32 cellular contexts compared by ENCODE assay signal in the genomic region with DNA sequence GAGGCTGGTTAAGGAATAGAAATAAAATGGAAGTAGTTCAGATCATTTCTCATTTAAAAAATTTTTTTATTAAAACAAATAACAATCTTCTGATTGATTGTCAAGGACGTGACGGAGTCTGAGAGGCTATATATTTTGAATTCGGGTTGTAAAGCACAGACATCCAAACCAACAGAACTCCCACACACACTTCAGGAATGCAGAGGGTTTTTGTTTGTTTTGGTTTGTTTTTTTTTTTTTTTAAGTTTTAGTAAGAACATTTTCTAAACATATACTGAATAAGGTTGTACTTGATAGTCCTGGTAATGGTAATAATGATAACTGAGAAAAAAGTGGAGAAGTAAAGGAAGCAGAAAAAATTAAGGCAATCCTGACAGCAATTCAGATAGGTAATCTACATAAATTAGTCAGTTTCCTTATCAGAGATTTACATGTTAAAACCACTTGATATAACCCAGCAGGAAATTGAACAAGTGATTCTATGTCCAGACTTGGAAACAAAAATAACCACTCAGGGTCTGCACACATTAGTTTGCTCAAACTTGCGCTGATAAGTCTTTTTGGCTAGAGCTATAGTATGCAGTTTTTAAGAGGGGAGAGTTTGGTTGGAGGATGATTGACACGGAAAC. TPM values are rescaled to one million over a fixed set of nuclear protein-coding genes. Genes with fewer than 3 reads are reported as not detected.
A peak's percentile ranks its signal among the peaks of the same experiment; 100 is the strongest.
DNase-seq lines count a peak whose midpoint lies in the region; ATAC-seq and TF ChIP-seq lines count a peak whose summit lies in the region.
"Had no signal": no experiment of that assay in that cellular context is flagged by ENCODE, and none has a peak within 500 bp of the region (broad histone marks: within the 10 kb centered on the region; RNA-seq: fewer than 3 reads in every experiment).

No MANE protein-coding gene starts in this region.

- H3K9me3 Mint-ChIP-seq in Caco-2 (ENCODE audit: unreplicated experiment) (no peaks in the 10 kb centered on the region), chondrocyte (ENCODE audit: low read depth) (peaks cover 9% of the 10 kb centered on the region)
- no peaks in the 10 kb centered on the region for H3K9me3 Mint-ChIP-seq in activated CD4-positive, alpha-beta memory T cell treated with anti-CD3 and anti-CD28 coated beads, Interleukin-2, amount 10 ng/mL, durations not matched to agents 7 days and 5 days
- H3K9me3 Mint-ChIP-seq: activated B cell treated with CpG ODN at 0.5 μM for 24 hours; stimulated activated naive CD8-positive, alpha-beta T cell treated with anti-CD3 and anti-CD28 coated beads, Interleukin-15, Interleukin-2, amounts not matched to agents 100 ng/mL and 50 ng/mL, for 24 hours had no signal

- no peaks in the 10 kb centered on the region for H3K27me3 ChIP-seq in Caco-2 (replicated peaks; ENCODE audit: control insufficient read depth, insufficient read depth, low read length)
- H3K27me3 ChIP-seq in PC-9 (ENCODE audit: insufficient read depth, low read depth): no peaks in the 10 kb centered on the region
- H3K27me3 ChIP-seq in lung (ENCODE audit: control insufficient read depth, insufficient read depth): no peaks in the 10 kb centered on the region
- H3K27me3 ChIP-seq: colonic mucosa, Peyer's patch had no signal

- POLR2A ChIA-PET in Caco-2 (lab: Charles Lee) (no interaction called here), PC-9 (lab: Charles Lee; ENCODE audit: unreplicated experiment) (no interaction called here)
- POLR2A ChIA-PET in activated CD4-positive, alpha-beta memory T cell treated with anti-CD3 and anti-CD28 coated beads, Interleukin-2, amount 10 ng/mL, durations not matched to agents 7 days and 5 days (lab: Charles Lee): no interaction called here

- peaks cover 35% of the 10 kb centered on the region for H3F3A ChIP-seq in PC-9 (ENCODE audit: insufficient read depth, low read depth)

- no peak overlapping the region for H3K4me3 ChIP-seq in Caco-2 (ENCODE audit: low read depth, low read length)
- no peak overlapping the region for H3K4me3 ChIP-seq in PC-9
- no peak overlapping the region for H3K4me3 ChIP-seq in lung
- H3K4me3 ChIP-seq: colonic mucosa, GM12878, GM23248, Peyer's patch had no signal

- H3K79me2 ChIP-seq in PC-9 (ENCODE audit: low read depth): no peaks in the 10 kb centered on the region

- H3K4me1 ChIP-seq in Caco-2 (peaks cover 74% of the 10 kb centered on the region), PC-9 (replicated peaks; ENCODE audit: insufficient read depth) (peaks cover 39% of the 10 kb centered on the region), lung (ENCODE audit: control insufficient read depth in 2 of 2, insufficient read depth in 2 of 2, low read length in 2 of 2) (peaks cover 24 to 25% of the 10 kb centered on the region in 2 donors)

- H3K4me1 Mint-ChIP-seq in Caco-2 (ENCODE audit: low read depth, unreplicated experiment): peaks cover 53% of the 10 kb centered on the region
- peaks cover 83% of the 10 kb centered on the region for H3K4me1 Mint-ChIP-seq in chondrocyte (ENCODE audit: low read depth)
- no peaks in the 10 kb centered on the region for H3K4me1 Mint-ChIP-seq in activated CD4-positive, alpha-beta memory T cell treated with anti-CD3 and anti-CD28 coated beads, Interleukin-2, amount 10 ng/mL, durations not matched to agents 7 days and 5 days
- H3K4me1 Mint-ChIP-seq: activated B cell treated with CpG ODN at 0.5 μM for 24 hours; CD4-positive, CD25-positive, alpha-beta regulatory T cell had no signal

- no peaks in the 10 kb centered on the region for H3K27me3 Mint-ChIP-seq in Caco-2 (ENCODE audit: insufficient read depth, unreplicated experiment)
- no peaks in the 10 kb centered on the region for H3K27me3 Mint-ChIP-seq in chondrocyte (ENCODE audit: low read depth)
- no peaks in the 10 kb centered on the region for H3K27me3 Mint-ChIP-seq in activated CD4-positive, alpha-beta memory T cell treated with anti-CD3 and anti-CD28 coated beads, Interleukin-2, amount 10 ng/mL, durations not matched to agents 7 days and 5 days
- H3K27me3 Mint-ChIP-seq: activated B cell treated with CpG ODN at 0.5 μM for 24 hours; activated T-cell treated with anti-CD3 and anti-CD28 coated beads, Interleukin-2, amount 50 U/mL, for 24 hours; CD4-positive, CD25-positive, alpha-beta regulatory T cell; stimulated activated naive CD8-positive, alpha-beta T cell treated with anti-CD3 and anti-CD28 coated beads, Interleukin-15, Interleukin-2, amounts not matched to agents 100 ng/mL and 50 ng/mL, for 24 hours had no signal

- no peak overlapping the region for H3K4me2 ChIP-seq in PC-9

- H2AFZ ChIP-seq in PC-9: no peak overlapping the region
- H2AFZ ChIP-seq: GM23248 had no signal

- 69 to 79% methylated on average over 5 of the region's 5 CpGs for WGBS in lung, 2 donors

- CTCF ChIA-PET in Caco-2 (lab: Charles Lee): no interaction called here
- CTCF ChIA-PET in PC-9 (lab: Charles Lee): no interaction called here
- CTCF ChIA-PET in activated CD4-positive, alpha-beta memory T cell treated with anti-CD3 and anti-CD28 coated beads, Interleukin-2, amount 10 ng/mL, durations not matched to agents 7 days and 5 days (lab: Charles Lee): no interaction called here

- ATAC-seq in lung (ENCODE audit: insufficient read depth, low FRiP score): no peak
- no peak for ATAC-seq in HG03025 (IDR thresholded peaks at IDR 0.05; ENCODE audit: low FRiP score, unreplicated experiment)
- ATAC-seq: activated CD8-positive, alpha-beta T cell treated with anti-CD3 and anti-CD28 coated beads, Interleukin-2, amount 10 ng/mL, durations not matched to agents 7 days and 5 days; GM12878; SK-N-SH treated with all-trans-retinoic acid at 6 μM for 48 hours had no signal

- H3K36me3 Mint-ChIP-seq in Caco-2 (ENCODE audit: insufficient read depth, unreplicated experiment) (peaks cover 17% of the 10 kb centered on the region), chondrocyte (ENCODE audit: low read depth) (peaks cover 2% of the 10 kb centered on the region)
- no peaks in the 10 kb centered on the region for H3K36me3 Mint-ChIP-seq in activated CD4-positive, alpha-beta memory T cell treated with anti-CD3 and anti-CD28 coated beads, Interleukin-2, amount 10 ng/mL, durations not matched to agents 7 days and 5 days (ENCODE audit: low read depth)
- H3K36me3 Mint-ChIP-seq: CD4-positive, CD25-positive, alpha-beta regulatory T cell had no signal

- TF ChIP-seq CTCF in Caco-2 (IDR thresholded peaks at IDR 0.05; ENCODE audit: insufficient read depth in 1 of 2, low read depth in 1 of 2, low read length in 1 of 2, severe bottlenecking in 1 of 2, unreplicated experiment in 1 of 2): no peak
- no peak for TF ChIP-seq CTCF in PC-9 (conservative IDR thresholded peaks at IDR 0.05)
- TF ChIP-seq CTCF in chondrocyte (IDR thresholded peaks at IDR 0.05): no peak
- no peak for TF ChIP-seq CTCF in lung (IDR thresholded peaks at IDR 0.05; ENCODE audit: control extremely low read depth, extremely low read depth)

- no peaks in the 10 kb centered on the region for H3K36me3 ChIP-seq in Caco-2 (ENCODE audit: control insufficient read depth, insufficient read depth, low read length)
- no peaks in the 10 kb centered on the region; the same call in 1 of the 2 replicates for H3K36me3 ChIP-seq in PC-9 (ENCODE audit: low read depth)
- no peaks in the 10 kb centered on the region for H3K36me3 ChIP-seq in lung (ENCODE audit: control insufficient read depth in 2 of 2, insufficient read depth in 2 of 2, low read length in 2 of 2)
- H3K36me3 ChIP-seq: colonic mucosa, Peyer's patch had no signal

- H3K4me3 Mint-ChIP-seq in Caco-2 (ENCODE audit: unreplicated experiment) (peak overlapping the region; percentile 52), chondrocyte (ENCODE audit: unreplicated experiment) (no peak overlapping the region)
- no peak overlapping the region for H3K4me3 Mint-ChIP-seq in activated CD4-positive, alpha-beta memory T cell treated with anti-CD3 and anti-CD28 coated beads, Interleukin-2, amount 10 ng/mL, durations not matched to agents 7 days and 5 days
- H3K4me3 Mint-ChIP-seq: activated B cell treated with CpG ODN at 0.5 μM for 24 hours; activated CD8-positive, alpha-beta T cell treated with anti-CD3 and anti-CD28 coated beads, Interleukin-2, amount 10 ng/mL, durations not matched to agents 7 days and 5 days; activated T-cell treated with anti-CD3 and anti-CD28 coated beads, Interleukin-2, amount 50 U/mL, for 24 hours; CD4-positive, CD25-positive, alpha-beta regulatory T cell; stimulated activated naive CD8-positive, alpha-beta T cell treated with anti-CD3 and anti-CD28 coated beads, Interleukin-15, Interleukin-2, amounts not matched to agents 100 ng/mL and 50 ng/mL, for 24 hours had no signal

- no TSS peak for BruUV-seq in Caco-2 (replicated peaks; lab: Mats Ljungman, UMichigan)
- no TSS peak for BruUV-seq in PC-9 (replicated peaks; lab: Mats Ljungman, UMichigan)

- intact Hi-C loops in Caco-2 (cut with micrococcal nuclease; ENCODE audit: unreplicated experiment) (loop anchor here (10.0 kb wide), 1 partner anchor 474 kb away; no protein-coding TSS in a partner anchor), PC-9 (cut with micrococcal nuclease; ENCODE audit: unreplicated experiment) (loop anchor here (5.0 to 10.0 kb wide), 3 partner anchors 77 to 247 kb away; no protein-coding TSS in a partner anchor)

- H3K9me3 ChIP-seq in Caco-2: no peaks in the 10 kb centered on the region
- peaks cover 14% of the 10 kb centered on the region; the same call in 1 of the 2 replicates for H3K9me3 ChIP-seq in PC-9 (ENCODE audit: insufficient read depth, low read depth)
- H3K9me3 ChIP-seq in lung (ENCODE audit: control insufficient read depth in 2 of 2, insufficient read depth in 1 of 2, low read length in 1 of 2): peaks cover 0 to 1% of the 10 kb centered on the region in 2 donors
- H3K9me3 ChIP-seq: colonic mucosa, Peyer's patch had no signal

- H3K27ac Mint-ChIP-seq in Caco-2 (ENCODE audit: unreplicated experiment) (peak overlapping the region; percentile 99), chondrocyte (ENCODE audit: unreplicated experiment) (peak overlapping the region; percentile 99)
- H3K27ac Mint-ChIP-seq in activated CD4-positive, alpha-beta memory T cell treated with anti-CD3 and anti-CD28 coated beads, Interleukin-2, amount 10 ng/mL, durations not matched to agents 7 days and 5 days: no peak overlapping the region
- H3K27ac Mint-ChIP-seq: activated B cell treated with CpG ODN at 0.5 μM for 24 hours; activated CD8-positive, alpha-beta T cell treated with anti-CD3 and anti-CD28 coated beads, Interleukin-2, amount 10 ng/mL, durations not matched to agents 7 days and 5 days; activated T-cell treated with anti-CD3 and anti-CD28 coated beads, Interleukin-2, amount 50 U/mL, for 24 hours; CD4-positive, CD25-positive, alpha-beta regulatory T cell; stimulated activated naive CD8-positive, alpha-beta T cell treated with anti-CD3 and anti-CD28 coated beads, Interleukin-15, Interleukin-2, amounts not matched to agents 100 ng/mL and 50 ng/mL, for 24 hours had no signal

- DNase-seq in Caco-2 (no peak), PC-9 (no peak), chondrocyte (ENCODE audit: low spot score) (no peak), lung (ENCODE audit: low spot score) (no peak), NCI-H2081 treated with DMSO at 0.1 percent for 48 hours (lab: John Stamatoyannopoulos, UW) (no peak), T-helper 9 cell (no peak)
- DNase-seq in activated CD4-positive, alpha-beta memory T cell treated with anti-CD3 and anti-CD28 coated beads, Interleukin-2, amount 10 ng/mL, durations not matched to agents 7 days and 5 days: no peak
- DNase-seq: activated B cell treated with CpG ODN at 0.5 μM for 24 hours; activated CD8-positive, alpha-beta T cell treated with anti-CD3 and anti-CD28 coated beads, Interleukin-2, amount 10 ng/mL, durations not matched to agents 7 days and 5 days; activated naive CD4-positive, alpha-beta T cell; activated T-cell treated with anti-CD3 and anti-CD28 coated beads, Interleukin-2, amount 50 U/mL, for 24 hours; amygdala; CD4-positive, CD25-positive, alpha-beta regulatory T cell; colonic mucosa; DMS153; GM23248; hypothalamus; midbrain; NCI-H1048; NCI-H187 treated with DMSO at 0.1 percent for 48 hours; NCI-H226; Peyer's patch; trophoblast cell had no signal

- H4K20me1 ChIP-seq in PC-9 (ENCODE audit: insufficient read depth): no peaks in the 10 kb centered on the region

- H3K27ac ChIP-seq in PC-9: peak overlapping the region; percentile 100
- peak overlapping the region; percentile 37 to 91 for H3K27ac ChIP-seq in lung (ENCODE audit: low read depth in 1 of 2, low read length in 1 of 2)
- H3K27ac ChIP-seq: colonic mucosa, Peyer's patch had no signal

- no peaks in the 10 kb centered on the region for H3K9me2 ChIP-seq in PC-9 (ENCODE audit: insufficient read depth)

RNA-seq across cellular contexts. Expression of gene CTAGE1, which starts 51.5 kb away (rescaled TPM):
- total RNA-seq in Caco-2 (2022) (not detected in 2 replicates), PC-9 (2021) (not detected in 2 replicates), chondrocyte (0.12 to 0.13 TPM in 2 of 3 replicates, not detected in the other), lung (under 1 TPM in 1 of 2 donors, not detected in 1; 0.06 TPM)
- not detected for polyA plus RNA-seq in lung
- total RNA-seq in activated CD4-positive, alpha-beta memory T cell treated with anti-CD3 and anti-CD28 coated beads, Interleukin-2, amount 10 ng/mL, durations not matched to agents 7 days and 5 days: not detected
- total RNA-seq: activated B cell treated with CpG ODN at 0.5 μM for 24 hours; activated CD8-positive, alpha-beta T cell treated with anti-CD3 and anti-CD28 coated beads, Interleukin-2, amount 10 ng/mL, durations not matched to agents 7 days and 5 days; CD4-positive, CD25-positive, alpha-beta regulatory T cell; colonic mucosa; GM12878; HT-29; kidney epithelial cell; Peyer's patch; posterior vena cava; skeletal muscle tissue had no signal
- polyA plus RNA-seq: CD4-positive, CD25-positive, alpha-beta regulatory T cell; neural cell had no signal
